In the genomic region with DNA sequence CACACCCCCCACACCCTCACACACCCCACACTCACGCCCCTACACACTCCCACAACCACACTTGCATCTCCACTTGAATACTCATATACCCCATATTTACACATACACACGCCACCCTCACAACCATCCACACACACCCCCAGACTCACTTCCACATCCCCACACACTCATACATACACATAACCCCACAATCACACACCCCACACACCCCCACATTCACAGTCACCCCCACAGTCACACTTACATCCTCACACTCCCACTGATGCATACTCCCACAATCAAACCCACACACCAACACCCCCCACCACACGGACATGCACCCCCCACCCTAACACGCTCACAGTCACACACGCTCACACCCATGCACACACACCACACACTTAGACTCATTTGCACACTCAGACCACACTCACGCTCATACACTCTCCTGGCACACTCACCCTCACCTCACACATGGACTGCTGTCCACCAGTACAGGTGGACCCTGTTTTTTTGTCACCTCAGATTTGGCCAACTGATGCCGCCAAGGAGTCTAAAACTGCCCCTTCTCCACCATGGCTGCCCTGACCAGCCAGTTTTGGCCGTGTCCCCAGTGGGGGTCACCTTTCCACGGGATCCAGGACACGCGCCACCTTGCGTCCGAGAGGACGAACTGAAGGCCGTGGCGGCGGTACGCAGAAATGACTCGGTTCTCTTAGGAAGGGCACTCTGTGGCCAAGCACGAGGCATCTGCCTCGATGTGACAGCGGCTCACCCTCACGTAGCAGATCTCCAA, we compare ENCODE assay signal across 25 cellular contexts. TPM values are rescaled to one million over a fixed set of nuclear protein-coding genes. Genes with fewer than 3 reads are reported as not detected.
DNase-seq lines count a peak whose midpoint lies in the region; ATAC-seq, FAIRE-seq and TF ChIP-seq lines count a peak whose summit lies in the region.
"Had no signal": no experiment of that assay in that cellular context is flagged by ENCODE, and none has a peak within 500 bp of the region (broad histone marks: within the 10 kb centered on the region; RNA-seq: fewer than 3 reads in every experiment).

No MANE protein-coding gene starts in this region.

- H3K4ac ChIP-seq in H9 (ENCODE audit: low read depth, low read length), result no peak overlapping the region

- no peak overlapping the region for H3K27ac ChIP-seq in H9 (ENCODE audit: insufficient read length, low read depth, low read length)
- no peak overlapping the region for H3K27ac ChIP-seq in K562 (ENCODE audit: extremely low read depth, low read depth, low read length)
- H3K27ac ChIP-seq in CD4-positive, alpha-beta T cell (ENCODE audit: low read depth, low read length), result no peak overlapping the region
- H3K27ac ChIP-seq: brain microvascular endothelial cell, thyroid gland had no signal

- 100% methylated on average over 2 of the region's 23 CpGs for WGBS in H9 (ENCODE audit: extremely low coverage, insufficient read length, low lambda C conversion rate)
- 3% methylated on average over 23 of the region's 23 CpGs for WGBS in K562 (ENCODE audit: insufficient coverage, low coverage, missing lambda C conversion rate)

- no peaks in the 10 kb centered on the region for H3K79me1 ChIP-seq in H9 (ENCODE audit: insufficient read depth, low read depth, low read length, poor library complexity, severe bottlenecking)

- CTCF ChIA-PET in activated CD4-positive, alpha-beta T cell treated with anti-CD3 and anti-CD28 coated beads, Interleukin-2, amount 10 ng/mL, durations not matched to agents 7 days and 5 days (lab: Charles Lee), result no interaction called here
- CTCF ChIA-PET in K562 (lab: Yijun Ruan, JAX; ENCODE audit: low intra/inter-chr PET ratio), result interaction anchor here (0.5 to 1.4 kb wide), 4 partner anchors 14 to 262 kb away, joined by 3 to 5 read pairs (median 4); no protein-coding TSS in a partner anchor
- CTCF ChIA-PET in CD4-positive, alpha-beta T cell (lab: Charles Lee), result interaction anchor here (0.5 kb wide), 1 partner anchor 1391 kb away, joined by 3 read pairs; no protein-coding TSS in a partner anchor

- H3K27ac Mint-ChIP-seq in activated CD4-positive, alpha-beta T cell treated with anti-CD3 and anti-CD28 coated beads, Interleukin-2, amount 10 ng/mL, durations not matched to agents 24 days and 14 days, result peak overlapping the region; percentile 69
- H3K27ac Mint-ChIP-seq in activated CD4-positive, alpha-beta T cell treated with anti-CD3 and anti-CD28 coated beads, Interleukin-2, amount 10 ng/mL, durations not matched to agents 7 days and 5 days, result no peak overlapping the region
- H3K27ac Mint-ChIP-seq in H9, result peak overlapping the region in 1 of 3 experiments; percentile 10; a peak in 1 of 7 replicates
- peak overlapping the region; percentile 38 to 59 for H3K27ac Mint-ChIP-seq in natural killer cell treated with Interleukin-12 subunit alpha and Interleukin-12 subunit beta and Interleukin-15 and Interleukin-18, amount 100 ng/mL, for 72 hours
- no peak overlapping the region for H3K27ac Mint-ChIP-seq in CD4-positive, alpha-beta T cell
- H3K27ac Mint-ChIP-seq: T-helper 1 cell treated with Interleukin-12 subunit alpha and Interleukin-12 subunit beta and Interleukin-4 antibody, amounts not matched to agents 30 μg/mL and 1 μg/mL, for 36 hours had no signal

- FAIRE-seq in K562 (lab: Jason Lieb, UNC), result peak; percentile 59
- FAIRE-seq: frontal cortex had no signal

- H3K4me3 ChIP-seq in K562, result no peak overlapping the region
- H3K4me3 ChIP-seq: HAP-1, thyroid gland had no signal

- no TSS peak for BruUV-seq in K562 (replicated peaks; lab: Mats Ljungman, UMichigan)

- no peak overlapping the region for H2BK12ac ChIP-seq in H9 (ENCODE audit: insufficient read length, low read depth, low read length)

- no peaks in the 10 kb centered on the region for H3K27me3 Mint-ChIP-seq in activated CD4-positive, alpha-beta T cell treated with anti-CD3 and anti-CD28 coated beads, Interleukin-2, amount 10 ng/mL, durations not matched to agents 24 days and 14 days
- no peaks in the 10 kb centered on the region for H3K27me3 Mint-ChIP-seq in activated CD4-positive, alpha-beta T cell treated with anti-CD3 and anti-CD28 coated beads, Interleukin-2, amount 10 ng/mL, durations not matched to agents 7 days and 5 days
- peaks cover 23% of the 10 kb centered on the region for H3K27me3 Mint-ChIP-seq in H9 (ENCODE audit: low read depth)
- H3K27me3 Mint-ChIP-seq in natural killer cell treated with Interleukin-12 subunit alpha and Interleukin-12 subunit beta and Interleukin-15 and Interleukin-18, amount 100 ng/mL, for 72 hours, result no peaks in the 10 kb centered on the region
- no peaks in the 10 kb centered on the region for H3K27me3 Mint-ChIP-seq in CD4-positive, alpha-beta T cell

- peaks cover 16% of the 10 kb centered on the region for H3K4me1 Mint-ChIP-seq in activated CD4-positive, alpha-beta T cell treated with anti-CD3 and anti-CD28 coated beads, Interleukin-2, amount 10 ng/mL, durations not matched to agents 24 days and 14 days
- H3K4me1 Mint-ChIP-seq in activated CD4-positive, alpha-beta T cell treated with anti-CD3 and anti-CD28 coated beads, Interleukin-2, amount 10 ng/mL, durations not matched to agents 7 days and 5 days, result no peaks in the 10 kb centered on the region
- no peaks in the 10 kb centered on the region for H3K4me1 Mint-ChIP-seq in H9
- H3K4me1 Mint-ChIP-seq in natural killer cell treated with Interleukin-12 subunit alpha and Interleukin-12 subunit beta and Interleukin-15 and Interleukin-18, amount 100 ng/mL, for 72 hours (ENCODE audit: low read depth in 2 of 2), result peaks cover 7 to 50% of the 10 kb centered on the region in 2 donors
- H3K4me1 Mint-ChIP-seq in CD4-positive, alpha-beta T cell (ENCODE audit: low read depth), result no peaks in the 10 kb centered on the region

- in situ Hi-C loops in K562 (cut with MboI), result no loop called here

- no peak for TF ChIP-seq EP300 in K562 (IDR thresholded peaks at IDR 0.05; ENCODE audit: low read length)

- no peak overlapping the region for H3K23ac ChIP-seq in H9 (ENCODE audit: insufficient read length, low read depth, low read length)

- no peak overlapping the region for H2BK120ac ChIP-seq in H9 (ENCODE audit: low read depth, low read length, poor library complexity, severe bottlenecking)

- no peak overlapping the region for H3K56ac ChIP-seq in H9 (ENCODE audit: insufficient read length, low read depth, low read length)

- no peak overlapping the region for H3K4me3 Mint-ChIP-seq in activated CD4-positive, alpha-beta T cell treated with anti-CD3 and anti-CD28 coated beads, Interleukin-2, amount 10 ng/mL, durations not matched to agents 24 days and 14 days
- H3K4me3 Mint-ChIP-seq in activated CD4-positive, alpha-beta T cell treated with anti-CD3 and anti-CD28 coated beads, Interleukin-2, amount 10 ng/mL, durations not matched to agents 7 days and 5 days, result no peak overlapping the region
- no peak overlapping the region; a peak in 1 of 5 replicates for H3K4me3 Mint-ChIP-seq in H9
- no peak overlapping the region for H3K4me3 Mint-ChIP-seq in natural killer cell treated with Interleukin-12 subunit alpha and Interleukin-12 subunit beta and Interleukin-15 and Interleukin-18, amount 100 ng/mL, for 72 hours
- no peak overlapping the region for H3K4me3 Mint-ChIP-seq in CD4-positive, alpha-beta T cell
- H3K4me3 Mint-ChIP-seq: T-helper 1 cell treated with Interleukin-12 subunit alpha and Interleukin-12 subunit beta and Interleukin-4 antibody, amounts not matched to agents 30 μg/mL and 1 μg/mL, for 36 hours had no signal

- H3K14ac ChIP-seq in H9 (ENCODE audit: insufficient read depth, low read length), result no peak overlapping the region

- no peak overlapping the region for H2BK15ac ChIP-seq in H9 (ENCODE audit: low read depth, low read length)

- H3K9me3 ChIP-seq in H9 (ENCODE audit: control insufficient read depth, low read depth, low read length) (no peaks in the 10 kb centered on the region), K562 (replicated peaks; ENCODE audit: control insufficient read depth, insufficient read depth, low read depth, low read length) (no peaks in the 10 kb centered on the region; the same call in 1 of the 2 replicates)
- no peaks in the 10 kb centered on the region for H3K9me3 ChIP-seq in CD4-positive, alpha-beta T cell (ENCODE audit: control insufficient read depth, low read length)
- H3K9me3 ChIP-seq: HAP-1, thyroid gland had no signal

- H2AK5ac ChIP-seq in H9 (ENCODE audit: insufficient read length, low read length), result no peak overlapping the region

- H4K20me1 ChIP-seq in H9 (ENCODE audit: control insufficient read depth, insufficient read depth, insufficient read length) (no peaks in the 10 kb centered on the region), K562 (replicated peaks; ENCODE audit: control insufficient read depth, insufficient read depth, low read length) (no peaks in the 10 kb centered on the region; the same call in 1 of the 2 replicates)

- no peaks in the 10 kb centered on the region for H3K27me3 ChIP-seq in H9 (ENCODE audit: insufficient read depth, low read length)
- peaks cover 6 to 28% of the 10 kb centered on the region in 2 experiments; a peak in 4 of 5 replicates for H3K27me3 ChIP-seq in K562 (ENCODE audit: control insufficient read depth in 2 of 2, insufficient read depth in 2 of 2, low read length in 2 of 2)
- no peaks in the 10 kb centered on the region for H3K27me3 ChIP-seq in CD4-positive, alpha-beta T cell (ENCODE audit: control insufficient read depth, insufficient read depth, low read length)
- H3K27me3 ChIP-seq: brain microvascular endothelial cell, thyroid gland had no signal

- no peaks in the 10 kb centered on the region for H3K36me3 ChIP-seq in K562 (ENCODE audit: control insufficient read depth, insufficient read depth, low read length)
- H3K36me3 ChIP-seq: brain microvascular endothelial cell, HAP-1, thyroid gland had no signal

- DNase-seq in activated CD4-positive, alpha-beta T cell treated with anti-CD3 and anti-CD28 coated beads, Interleukin-2, amount 10 ng/mL, durations not matched to agents 24 days and 14 days, result no peak
- no peak for DNase-seq in activated CD4-positive, alpha-beta T cell treated with anti-CD3 and anti-CD28 coated beads, Interleukin-2, amount 10 ng/mL, durations not matched to agents 7 days and 5 days
- DNase-seq in H9 (no peak), K562 (ENCODE audit: extremely low read depth in 1 of 4, low spot score in 3 of 4) (peak; percentile 47 to 75 (median 68)), AML-193 (lab: John Stamatoyannopoulos, UW) (no peak)
- DNase-seq in natural killer cell treated with Interleukin-12 subunit alpha and Interleukin-12 subunit beta and Interleukin-15 and Interleukin-18, amount 100 ng/mL, for 72 hours (ENCODE audit: low spot score), result no peak
- DNase-seq in CD4-positive, alpha-beta T cell, result no peak
- DNase-seq: 8988T; activated gamma-delta T cell; brain microvascular endothelial cell; GF-D8; Kasumi-1; NCI-H1417; NCI-H526 treated with DMSO at 0.1 percent for 48 hours; SIG-M5; stimulated activated CD4-positive, alpha-beta T cell treated with anti-CD3 and anti-CD28 coated beads, Interleukin-4, amount 100 ng/mL, for 24 hours; thyroid gland had no signal

- TF ChIP-seq CTCF in H9 (conservative IDR thresholded peaks at IDR 0.05) (peak; percentile 29; the same call in 1 of the 3 replicates), K562 (IDR thresholded peaks at IDR 0.05 in 2 of 3, conservative IDR thresholded peaks at IDR 0.05 in 1 of 3; ENCODE audit: insufficient read depth in 2 of 3, low read depth in 1 of 3, low read length in 3 of 3) (peak; percentile 72 to 85 (median 82))
- TF ChIP-seq CTCF in CD4-positive, alpha-beta T cell (IDR thresholded peaks at IDR 0.05), result no peak

- H4K8ac ChIP-seq in H9 (replicated peaks; ENCODE audit: insufficient read length, low read depth, low read length), result no peak overlapping the region

- TF ChIP-seq RAD21 in K562 (CRISPR knock-in tag; conservative IDR thresholded peaks at IDR 0.05 in 1 of 2, IDR thresholded peaks at IDR 0.05 in 1 of 2), result peak; percentile 20 to 28; a peak in 1 of 4 replicates

- H3K4me2 ChIP-seq in H9 (ENCODE audit: insufficient read depth, insufficient read length, low read length) (no peak overlapping the region), K562 (ENCODE audit: insufficient read depth, low read length) (peak overlapping the region; percentile 25; the same call in 1 of the 2 replicates)

- H2BK5ac ChIP-seq in H9 (ENCODE audit: insufficient read length, low read length), result no peak overlapping the region

- intact Hi-C loops in activated CD4-positive, alpha-beta T cell treated with anti-CD3 and anti-CD28 coated beads, Interleukin-2, amount 10 ng/mL, durations not matched to agents 24 days and 14 days (cut with micrococcal nuclease), result no loop called here
- intact Hi-C loops in K562 (cut with micrococcal nuclease), result no loop called here
- intact Hi-C loops in CD4-positive, alpha-beta T cell (cut with DNase I, micrococcal nuclease), result no loop called here

- H3K18ac ChIP-seq in H9 (ENCODE audit: insufficient read length, low read depth, low read length), result no peak overlapping the region

- H3T11ph ChIP-seq in H9 (ENCODE audit: low read length), result no peak overlapping the region

- peak; percentile 81 for ATAC-seq in K562
- ATAC-seq in natural killer cell treated with Interleukin-12 subunit alpha and Interleukin-12 subunit beta and Interleukin-15 and Interleukin-18, amount 100 ng/mL, for 72 hours, result no peak
- ATAC-seq in CD4-positive, alpha-beta T cell (ENCODE audit: poor library complexity), result no peak
- no peak for ATAC-seq in HG03045 (IDR thresholded peaks at IDR 0.05; ENCODE audit: unreplicated experiment)
- ATAC-seq: left lobe of liver had no signal

- H3K9ac ChIP-seq in H9 (ENCODE audit: extremely low read depth, insufficient read length, low read length) (no peak overlapping the region), K562 (ENCODE audit: insufficient read depth in 1 of 2, low read depth in 2 of 2, low read length in 2 of 2) (no peak overlapping the region; a peak in 1 of 4 replicates)

- H3K4me1 ChIP-seq in H9 (ENCODE audit: insufficient read depth, low read length), result no peaks in the 10 kb centered on the region
- no peaks in the 10 kb centered on the region for H3K4me1 ChIP-seq in K562 (replicated peaks in 1 of 2; ENCODE audit: control insufficient read depth in 2 of 2, insufficient read depth in 2 of 2, low read length in 2 of 2)
- H3K4me1 ChIP-seq: HAP-1 had no signal

- H4K91ac ChIP-seq in H9 (ENCODE audit: insufficient read length, low read depth, low read length), result no peak overlapping the region

- peaks cover 4% of the 10 kb centered on the region for H3K9me1 ChIP-seq in K562 (ENCODE audit: control insufficient read depth, insufficient read depth, low read length)

- H2AFZ ChIP-seq in H9 (ENCODE audit: low read length) (no peak overlapping the region), K562 (ENCODE audit: low read depth, low read length) (no peak overlapping the region)

- H2BK20ac ChIP-seq in H9 (ENCODE audit: low read depth, low read length, poor library complexity, severe bottlenecking), result no peak overlapping the region

- no peak overlapping the region for H4K5ac ChIP-seq in H9 (ENCODE audit: insufficient read length, low read depth, low read length)

- H3K9me3 Mint-ChIP-seq in activated CD4-positive, alpha-beta T cell treated with anti-CD3 and anti-CD28 coated beads, Interleukin-2, amount 10 ng/mL, durations not matched to agents 24 days and 14 days, result peaks cover 45% of the 10 kb centered on the region
- H3K9me3 Mint-ChIP-seq in activated CD4-positive, alpha-beta T cell treated with anti-CD3 and anti-CD28 coated beads, Interleukin-2, amount 10 ng/mL, durations not matched to agents 7 days and 5 days, result peaks cover 4% of the 10 kb centered on the region
- peaks cover 22 to 35% of the 10 kb centered on the region in 2 experiments; a peak in 4 of 5 replicates for H3K9me3 Mint-ChIP-seq in H9
- H3K9me3 Mint-ChIP-seq in natural killer cell treated with Interleukin-12 subunit alpha and Interleukin-12 subunit beta and Interleukin-15 and Interleukin-18, amount 100 ng/mL, for 72 hours, result peaks cover 17% of the 10 kb centered on the region
- no peaks in the 10 kb centered on the region for H3K9me3 Mint-ChIP-seq in CD4-positive, alpha-beta T cell

- TF ChIP-seq POLR2A in K562 (conservative IDR thresholded peaks at IDR 0.05), result no peak

- POLR2A ChIA-PET in activated CD4-positive, alpha-beta T cell treated with anti-CD3 and anti-CD28 coated beads, Interleukin-2, amount 10 ng/mL, durations not matched to agents 7 days and 5 days (lab: Charles Lee), result no interaction called here
- POLR2A ChIA-PET in K562 (lab: Yijun Ruan, JAX), result interaction anchor here (0.6 kb wide), 1 partner anchor 93 kb away, joined by 4 read pairs; no protein-coding TSS in a partner anchor
- POLR2A ChIA-PET in CD4-positive, alpha-beta T cell (lab: Charles Lee), result no interaction called here

- no peaks in the 10 kb centered on the region for H3K23me2 ChIP-seq in H9 (ENCODE audit: insufficient read length, low read depth, low read length, poor library complexity, severe bottlenecking)

- peaks cover 82% of the 10 kb centered on the region for H3K36me3 Mint-ChIP-seq in activated CD4-positive, alpha-beta T cell treated with anti-CD3 and anti-CD28 coated beads, Interleukin-2, amount 10 ng/mL, durations not matched to agents 24 days and 14 days (ENCODE audit: low read depth)
- H3K36me3 Mint-ChIP-seq in activated CD4-positive, alpha-beta T cell treated with anti-CD3 and anti-CD28 coated beads, Interleukin-2, amount 10 ng/mL, durations not matched to agents 7 days and 5 days (ENCODE audit: low read depth), result peaks cover 12% of the 10 kb centered on the region
- peaks cover 0 to 5% (median 2%) of the 10 kb centered on the region in 3 experiments; a peak in 2 of 7 replicates for H3K36me3 Mint-ChIP-seq in H9 (ENCODE audit: insufficient read depth in 1 of 3, low read depth in 3 of 3)
- H3K36me3 Mint-ChIP-seq in natural killer cell treated with Interleukin-12 subunit alpha and Interleukin-12 subunit beta and Interleukin-15 and Interleukin-18, amount 100 ng/mL, for 72 hours, result peaks cover 6% of the 10 kb centered on the region
- H3K36me3 Mint-ChIP-seq in CD4-positive, alpha-beta T cell (ENCODE audit: low read depth), result no peaks in the 10 kb centered on the region

- H3K79me2 ChIP-seq in H9 (ENCODE audit: insufficient read depth, low read length) (no peaks in the 10 kb centered on the region), K562 (ENCODE audit: control insufficient read depth, insufficient read depth, low read length) (no peaks in the 10 kb centered on the region)

RNA-seq across cellular contexts. Expression of a gene that starts 45.3 kb away (rescaled TPM):
- not detected in 2 replicates for total RNA-seq in activated CD4-positive, alpha-beta T cell treated with anti-CD3 and anti-CD28 coated beads, Interleukin-2, amount 10 ng/mL, durations not matched to agents 24 days and 14 days
- not detected for total RNA-seq in activated CD4-positive, alpha-beta T cell treated with anti-CD3 and anti-CD28 coated beads, Interleukin-2, amount 10 ng/mL, durations not matched to agents 7 days and 5 days
- total RNA-seq in H9 (2021), result 0.22 and 0.24 TPM in 2 replicates
- total RNA-seq in K562 (2011; cell fraction: chromatin; rRNA removed; ENCODE audit: low replicate concordance), result not detected in 2 replicates
- total RNA-seq in K562 (2011; cell fraction: nucleolus; rRNA removed), result not detected in 2 replicates
- not detected in 2 replicates for total RNA-seq in K562 (2011; cell fraction: nucleoplasm; rRNA removed)
- total RNA-seq in K562 (2014; rRNA removed), result not detected in 2 replicates
- not detected in 2 replicates for total RNA-seq in K562 (2014; rRNA removed; fragmentation: Illumina TruSeq; extraction: Trizol)
- total RNA-seq in K562 (2015; rRNA removed; fragmentation: Illumina TruSeq; extraction: Trizol), result not detected in 2 replicates
- not detected in 2 replicates for total RNA-seq in K562 (2021)
- polyA plus RNA-seq in K562 (2011; rRNA removed), result not detected in 2 replicates
- polyA plus RNA-seq in K562 (2011; cell fraction: cytosol; rRNA removed), result not detected in 2 replicates
- polyA plus RNA-seq in K562 (2011; cell fraction: nucleus; rRNA removed), result not detected in 2 replicates
- not detected in 2 replicates for polyA plus RNA-seq in K562 (2012)
- not detected in 2 replicates for polyA plus RNA-seq in K562 (2014; fragmentation: Illumina TruSeq; extraction: Trizol)
- polyA plus RNA-seq in K562 (2014; fragmentation: Nextera tagmentation; extraction: Ambion mirVana), result not detected
- not detected in 2 replicates for polyA plus RNA-seq in K562 (2014; rRNA removed)
- not detected in 2 replicates for polyA minus RNA-seq in K562 (2011; rRNA and poly(A)+ RNA removed)
- polyA minus RNA-seq in K562 (2011; cell fraction: cytosol; rRNA and poly(A)+ RNA removed), result not detected in 2 replicates
- polyA minus RNA-seq in K562 (2011; cell fraction: nucleus; rRNA and poly(A)+ RNA removed), result not detected in 2 replicates
- not detected for total RNA-seq in natural killer cell treated with Interleukin-12 subunit alpha and Interleukin-12 subunit beta and Interleukin-15 and Interleukin-18, amount 100 ng/mL, for 72 hours
- total RNA-seq in CD4-positive, alpha-beta T cell, result not detected
- total RNA-seq: activated CD8-positive, alpha-beta memory T cell treated with anti-CD3 and anti-CD28 coated beads for 36 hours; dermis microvascular lymphatic vessel endothelial cell; frontal cortex; left lobe of liver; omental fat pad; thyroid gland had no signal

Comparison
In these comparisons a context has a peak if more than half of its experiments do, and no peak if none do; other contexts are left out.
1. H3K27ac Mint-ChIP-seq: peak in activated CD4-positive, alpha-beta T cell treated with anti-CD3 and anti-CD28 coated beads, Interleukin-2, amount 10 ng/mL, durations not matched to agents 24 days and 14 days (single experiment) and natural killer cell treated with Interleukin-12 subunit alpha and Interleukin-12 subunit beta and Interleukin-15 and Interleukin-18, amount 100 ng/mL, for 72 hours (2 of 2); none in activated CD4-positive, alpha-beta T cell treated with anti-CD3 and anti-CD28 coated beads, Interleukin-2, amount 10 ng/mL, durations not matched to agents 7 days and 5 days (single experiment) and CD4-positive, alpha-beta T cell (single experiment).
2. DNase-seq: peak in K562 (4 of 4); none in activated CD4-positive, alpha-beta T cell treated with anti-CD3 and anti-CD28 coated beads, Interleukin-2, amount 10 ng/mL, durations not matched to agents 24 days and 14 days (single experiment), activated CD4-positive, alpha-beta T cell treated with anti-CD3 and anti-CD28 coated beads, Interleukin-2, amount 10 ng/mL, durations not matched to agents 7 days and 5 days (single experiment), H9 (single experiment), natural killer cell treated with Interleukin-12 subunit alpha and Interleukin-12 subunit beta and Interleukin-15 and Interleukin-18, amount 100 ng/mL, for 72 hours (single experiment), CD4-positive, alpha-beta T cell (0 of 10) and AML-193 (0 of 2).